ENCODE assay signal across 1 cellular context in the genomic region with DNA sequence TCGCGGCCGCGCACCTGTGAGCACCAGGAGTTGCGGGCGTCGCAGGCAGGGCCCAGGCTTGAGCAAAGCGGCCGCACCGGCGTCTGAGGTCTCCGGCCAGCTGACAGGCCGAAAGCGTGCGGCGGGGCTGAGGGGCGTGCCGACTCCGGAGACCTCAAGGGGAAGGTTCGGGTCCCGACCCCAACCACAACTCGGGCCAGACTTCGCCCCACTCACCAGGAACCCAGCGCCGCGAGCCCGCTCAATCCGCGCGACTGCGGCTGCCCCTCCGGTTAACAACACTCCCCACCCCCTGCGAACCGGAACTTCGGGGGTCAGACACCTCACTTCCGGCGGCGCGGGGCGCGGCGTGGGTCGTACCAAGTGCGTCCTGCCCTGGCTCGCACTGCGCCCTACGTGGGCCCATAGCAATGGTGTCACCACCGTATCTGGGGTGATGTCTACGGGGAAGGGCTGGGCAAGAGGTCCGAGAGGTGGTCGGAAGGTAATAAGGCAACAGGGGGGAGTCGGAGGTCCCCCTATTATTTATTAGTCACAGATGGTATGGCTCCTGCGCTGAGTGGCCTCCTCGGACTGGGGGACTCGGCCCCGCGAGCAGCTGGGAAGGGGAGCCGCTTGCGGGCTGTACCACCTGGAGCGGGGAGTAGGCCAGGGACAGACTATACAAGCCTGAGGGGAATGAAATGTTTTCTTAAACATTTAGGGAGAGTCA.
A peak's percentile ranks its signal among the peaks of the same experiment; 100 is the strongest.
TF ChIP-seq lines count a peak whose summit lies in the region.

A gene (minus strand): TSS at position 280 of the 712 bp plus-strand sequence. CDS start 918 bp downstream, outside the sequence.

TF ChIP-seq in K562, 482 proteins besides CTCF, POLR2A, EP300 and RAD21 (continued from another document and continues in another):
- TF ChIP-seq, protein P1, sequence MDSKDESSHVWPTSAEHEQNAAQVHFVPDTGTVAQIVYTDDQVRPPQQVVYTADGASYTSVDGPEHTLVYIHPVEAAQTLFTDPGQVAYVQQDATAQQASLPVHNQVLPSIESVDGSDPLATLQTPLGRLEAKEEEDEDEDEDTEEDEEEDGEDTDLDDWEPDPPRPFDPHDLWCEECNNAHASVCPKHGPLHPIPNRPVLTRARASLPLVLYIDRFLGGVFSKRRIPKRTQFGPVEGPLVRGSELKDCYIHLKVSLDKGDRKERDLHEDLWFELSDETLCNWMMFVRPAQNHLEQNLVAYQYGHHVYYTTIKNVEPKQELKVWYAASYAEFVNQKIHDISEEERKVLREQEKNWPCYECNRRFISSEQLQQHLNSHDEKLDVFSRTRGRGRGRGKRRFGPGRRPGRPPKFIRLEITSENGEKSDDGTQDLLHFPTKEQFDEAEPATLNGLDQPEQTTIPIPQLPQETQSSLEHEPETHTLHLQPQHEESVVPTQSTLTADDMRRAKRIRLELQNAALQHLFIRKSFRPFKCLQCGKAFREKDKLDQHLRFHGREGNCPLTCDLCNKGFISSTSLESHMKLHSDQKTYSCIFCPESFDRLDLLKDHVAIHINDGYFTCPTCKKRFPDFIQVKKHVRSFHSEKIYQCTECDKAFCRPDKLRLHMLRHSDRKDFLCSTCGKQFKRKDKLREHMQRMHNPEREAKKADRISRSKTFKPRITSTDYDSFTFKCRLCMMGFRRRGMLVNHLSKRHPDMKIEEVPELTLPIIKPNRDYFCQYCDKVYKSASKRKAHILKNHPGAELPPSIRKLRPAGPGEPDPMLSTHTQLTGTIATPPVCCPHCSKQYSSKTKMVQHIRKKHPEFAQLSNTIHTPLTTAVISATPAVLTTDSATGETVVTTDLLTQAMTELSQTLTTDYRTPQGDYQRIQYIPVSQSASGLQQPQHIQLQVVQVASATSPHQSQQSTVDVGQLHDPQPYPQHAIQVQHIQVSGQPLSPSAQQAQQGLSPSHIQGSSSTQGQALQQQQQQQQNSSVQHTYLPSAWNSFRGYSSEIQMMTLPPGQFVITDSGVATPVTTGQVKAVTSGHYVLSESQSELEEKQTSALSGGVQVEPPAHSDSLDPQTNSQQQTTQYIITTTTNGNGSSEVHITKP (IDR thresholded peaks at IDR 0.05; ENCODE audit: partially characterized antibody) = peak; percentile 100
- peak; percentile 46 for TF ChIP-seq NEUROD1 (IDR thresholded peaks at IDR 0.05; ENCODE audit: borderline replicate concordance, low read depth, low read length, partially characterized antibody)
- TF ChIP-seq, protein P2, sequence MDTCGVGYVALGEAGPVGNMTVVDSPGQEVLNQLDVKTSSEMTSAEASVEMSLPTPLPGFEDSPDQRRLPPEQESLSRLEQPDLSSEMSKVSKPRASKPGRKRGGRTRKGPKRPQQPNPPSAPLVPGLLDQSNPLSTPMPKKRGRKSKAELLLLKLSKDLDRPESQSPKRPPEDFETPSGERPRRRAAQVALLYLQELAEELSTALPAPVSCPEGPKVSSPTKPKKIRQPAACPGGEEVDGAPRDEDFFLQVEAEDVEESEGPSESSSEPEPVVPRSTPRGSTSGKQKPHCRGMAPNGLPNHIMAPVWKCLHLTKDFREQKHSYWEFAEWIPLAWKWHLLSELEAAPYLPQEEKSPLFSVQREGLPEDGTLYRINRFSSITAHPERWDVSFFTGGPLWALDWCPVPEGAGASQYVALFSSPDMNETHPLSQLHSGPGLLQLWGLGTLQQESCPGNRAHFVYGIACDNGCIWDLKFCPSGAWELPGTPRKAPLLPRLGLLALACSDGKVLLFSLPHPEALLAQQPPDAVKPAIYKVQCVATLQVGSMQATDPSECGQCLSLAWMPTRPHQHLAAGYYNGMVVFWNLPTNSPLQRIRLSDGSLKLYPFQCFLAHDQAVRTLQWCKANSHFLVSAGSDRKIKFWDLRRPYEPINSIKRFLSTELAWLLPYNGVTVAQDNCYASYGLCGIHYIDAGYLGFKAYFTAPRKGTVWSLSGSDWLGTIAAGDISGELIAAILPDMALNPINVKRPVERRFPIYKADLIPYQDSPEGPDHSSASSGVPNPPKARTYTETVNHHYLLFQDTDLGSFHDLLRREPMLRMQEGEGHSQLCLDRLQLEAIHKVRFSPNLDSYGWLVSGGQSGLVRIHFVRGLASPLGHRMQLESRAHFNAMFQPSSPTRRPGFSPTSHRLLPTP (IDR thresholded peaks at IDR 0.05; ENCODE audit: borderline replicate concordance, extremely low read depth, insufficient read length) = no peak
- TF ChIP-seq RCOR1 (IDR thresholded peaks at IDR 0.05; ENCODE audit: borderline replicate concordance in 1 of 2, low read depth in 2 of 2, low read length in 2 of 2) = no peak; a peak in 1 of 4 replicates
- peak; percentile 94 for TF ChIP-seq JUND (IDR thresholded peaks at IDR 0.05; ENCODE audit: borderline replicate concordance, low read depth, low read length)
- TF ChIP-seq JUND (tag; IDR thresholded peaks at IDR 0.05; ENCODE audit: borderline replicate concordance, low read depth, low read length) = peak; percentile 45; the same call in 1 of the 3 replicates
- TF ChIP-seq ZNF23 (CRISPR knock-in tag; IDR thresholded peaks at IDR 0.05) = no peak
- peak; percentile 92 for TF ChIP-seq POLR2H (tag; IDR thresholded peaks at IDR 0.05; ENCODE audit: low read depth)
- TF ChIP-seq ATF7 (IDR thresholded peaks at IDR 0.05) = peak; percentile 100
- peak; percentile 79 for TF ChIP-seq SAP30 (IDR thresholded peaks at IDR 0.05; ENCODE audit: borderline replicate concordance, insufficient read depth, low read depth, low read length, poor library complexity, severe bottlenecking)
- TF ChIP-seq MTA1 (IDR thresholded peaks at IDR 0.05; ENCODE audit: borderline replicate concordance) = peak; percentile 61; the same call in 1 of the 2 replicates
- TF ChIP-seq MBD2 (IDR thresholded peaks at IDR 0.05; ENCODE audit: borderline replicate concordance, low read depth) = peak; percentile 93
- peak; percentile 74 for TF ChIP-seq KDM5B (IDR thresholded peaks at IDR 0.05; ENCODE audit: insufficient replicate concordance, low read depth, low read length)
- no peak for TF ChIP-seq ZNF239 (CRISPR knock-in tag; IDR thresholded peaks at IDR 0.05)
- peak; percentile 70 for TF ChIP-seq CTBP1 (IDR thresholded peaks at IDR 0.05; ENCODE audit: borderline replicate concordance)
- TF ChIP-seq, protein P3, sequence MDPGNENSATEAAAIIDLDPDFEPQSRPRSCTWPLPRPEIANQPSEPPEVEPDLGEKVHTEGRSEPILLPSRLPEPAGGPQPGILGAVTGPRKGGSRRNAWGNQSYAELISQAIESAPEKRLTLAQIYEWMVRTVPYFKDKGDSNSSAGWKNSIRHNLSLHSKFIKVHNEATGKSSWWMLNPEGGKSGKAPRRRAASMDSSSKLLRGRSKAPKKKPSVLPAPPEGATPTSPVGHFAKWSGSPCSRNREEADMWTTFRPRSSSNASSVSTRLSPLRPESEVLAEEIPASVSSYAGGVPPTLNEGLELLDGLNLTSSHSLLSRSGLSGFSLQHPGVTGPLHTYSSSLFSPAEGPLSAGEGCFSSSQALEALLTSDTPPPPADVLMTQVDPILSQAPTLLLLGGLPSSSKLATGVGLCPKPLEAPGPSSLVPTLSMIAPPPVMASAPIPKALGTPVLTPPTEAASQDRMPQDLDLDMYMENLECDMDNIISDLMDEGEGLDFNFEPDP (CRISPR knock-in tag; IDR thresholded peaks at IDR 0.05) = 0 out of 2 replicates have a peak, but pooled peaks have one; percentile 56
- TF ChIP-seq, protein P4, sequence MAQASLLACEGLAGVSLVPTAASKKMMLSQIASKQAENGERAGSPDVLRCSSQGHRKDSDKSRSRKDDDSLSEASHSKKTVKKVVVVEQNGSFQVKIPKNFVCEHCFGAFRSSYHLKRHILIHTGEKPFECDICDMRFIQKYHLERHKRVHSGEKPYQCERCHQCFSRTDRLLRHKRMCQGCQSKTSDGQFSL (CRISPR knock-in tag; IDR thresholded peaks at IDR 0.05) = peak; percentile 78
- TF ChIP-seq, protein P4 (tag; IDR thresholded peaks at IDR 0.05) = no peak
- peak; percentile 51; the same call in 1 of the 2 replicates for TF ChIP-seq CC2D1A (IDR thresholded peaks at IDR 0.05)
- peak; percentile 48 for TF ChIP-seq SMAD4 (CRISPR knock-in tag; conservative IDR thresholded peaks at IDR 0.05)
- peak; percentile 43; the same call in 1 of the 2 replicates for TF ChIP-seq NCOR1 (IDR thresholded peaks at IDR 0.05)
- TF ChIP-seq ZNF780A (CRISPR knock-in tag; IDR thresholded peaks at IDR 0.05) = peak; percentile 75; the same call in 1 of the 2 replicates
- TF ChIP-seq, protein P5, sequence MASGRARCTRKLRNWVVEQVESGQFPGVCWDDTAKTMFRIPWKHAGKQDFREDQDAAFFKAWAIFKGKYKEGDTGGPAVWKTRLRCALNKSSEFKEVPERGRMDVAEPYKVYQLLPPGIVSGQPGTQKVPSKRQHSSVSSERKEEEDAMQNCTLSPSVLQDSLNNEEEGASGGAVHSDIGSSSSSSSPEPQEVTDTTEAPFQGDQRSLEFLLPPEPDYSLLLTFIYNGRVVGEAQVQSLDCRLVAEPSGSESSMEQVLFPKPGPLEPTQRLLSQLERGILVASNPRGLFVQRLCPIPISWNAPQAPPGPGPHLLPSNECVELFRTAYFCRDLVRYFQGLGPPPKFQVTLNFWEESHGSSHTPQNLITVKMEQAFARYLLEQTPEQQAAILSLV (tag; IDR thresholded peaks at IDR 0.05) = no peak
- no peak for TF ChIP-seq ZNF316 (IDR thresholded peaks at IDR 0.05)
- no peak for TF ChIP-seq ZNF217 (CRISPR knock-in tag; IDR thresholded peaks at IDR 0.05)
- TF ChIP-seq, protein P6, sequence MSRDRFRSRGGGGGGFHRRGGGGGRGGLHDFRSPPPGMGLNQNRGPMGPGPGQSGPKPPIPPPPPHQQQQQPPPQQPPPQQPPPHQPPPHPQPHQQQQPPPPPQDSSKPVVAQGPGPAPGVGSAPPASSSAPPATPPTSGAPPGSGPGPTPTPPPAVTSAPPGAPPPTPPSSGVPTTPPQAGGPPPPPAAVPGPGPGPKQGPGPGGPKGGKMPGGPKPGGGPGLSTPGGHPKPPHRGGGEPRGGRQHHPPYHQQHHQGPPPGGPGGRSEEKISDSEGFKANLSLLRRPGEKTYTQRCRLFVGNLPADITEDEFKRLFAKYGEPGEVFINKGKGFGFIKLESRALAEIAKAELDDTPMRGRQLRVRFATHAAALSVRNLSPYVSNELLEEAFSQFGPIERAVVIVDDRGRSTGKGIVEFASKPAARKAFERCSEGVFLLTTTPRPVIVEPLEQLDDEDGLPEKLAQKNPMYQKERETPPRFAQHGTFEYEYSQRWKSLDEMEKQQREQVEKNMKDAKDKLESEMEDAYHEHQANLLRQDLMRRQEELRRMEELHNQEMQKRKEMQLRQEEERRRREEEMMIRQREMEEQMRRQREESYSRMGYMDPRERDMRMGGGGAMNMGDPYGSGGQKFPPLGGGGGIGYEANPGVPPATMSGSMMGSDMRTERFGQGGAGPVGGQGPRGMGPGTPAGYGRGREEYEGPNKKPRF (IDR thresholded peaks at IDR 0.05; ENCODE audit: low read depth, low read length) = no peak
- no peak for TF ChIP-seq MEF2A (IDR thresholded peaks at IDR 0.05; ENCODE audit: control insufficient read depth, low read depth, low read length)
- TF ChIP-seq, protein P7, sequence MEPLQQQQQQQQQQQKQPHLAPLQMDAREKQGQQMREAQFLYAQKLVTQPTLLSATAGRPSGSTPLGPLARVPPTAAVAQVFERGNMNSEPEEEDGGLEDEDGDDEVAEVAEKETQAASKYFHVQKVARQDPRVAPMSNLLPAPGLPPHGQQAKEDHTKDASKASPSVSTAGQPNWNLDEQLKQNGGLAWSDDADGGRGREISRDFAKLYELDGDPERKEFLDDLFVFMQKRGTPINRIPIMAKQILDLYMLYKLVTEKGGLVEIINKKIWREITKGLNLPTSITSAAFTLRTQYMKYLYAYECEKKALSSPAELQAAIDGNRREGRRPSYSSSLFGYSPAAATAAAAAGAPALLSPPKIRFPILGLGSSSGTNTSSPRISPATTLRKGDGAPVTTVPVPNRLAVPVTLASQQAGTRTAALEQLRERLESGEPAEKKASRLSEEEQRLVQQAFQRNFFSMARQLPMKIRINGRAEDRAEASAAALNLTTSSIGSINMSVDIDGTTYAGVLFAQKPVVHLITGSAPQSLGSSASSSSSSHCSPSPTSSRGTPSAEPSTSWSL (CRISPR knock-in tag; IDR thresholded peaks at IDR 0.05; ENCODE audit: borderline replicate concordance) = no peak
- TF ChIP-seq, protein P8, sequence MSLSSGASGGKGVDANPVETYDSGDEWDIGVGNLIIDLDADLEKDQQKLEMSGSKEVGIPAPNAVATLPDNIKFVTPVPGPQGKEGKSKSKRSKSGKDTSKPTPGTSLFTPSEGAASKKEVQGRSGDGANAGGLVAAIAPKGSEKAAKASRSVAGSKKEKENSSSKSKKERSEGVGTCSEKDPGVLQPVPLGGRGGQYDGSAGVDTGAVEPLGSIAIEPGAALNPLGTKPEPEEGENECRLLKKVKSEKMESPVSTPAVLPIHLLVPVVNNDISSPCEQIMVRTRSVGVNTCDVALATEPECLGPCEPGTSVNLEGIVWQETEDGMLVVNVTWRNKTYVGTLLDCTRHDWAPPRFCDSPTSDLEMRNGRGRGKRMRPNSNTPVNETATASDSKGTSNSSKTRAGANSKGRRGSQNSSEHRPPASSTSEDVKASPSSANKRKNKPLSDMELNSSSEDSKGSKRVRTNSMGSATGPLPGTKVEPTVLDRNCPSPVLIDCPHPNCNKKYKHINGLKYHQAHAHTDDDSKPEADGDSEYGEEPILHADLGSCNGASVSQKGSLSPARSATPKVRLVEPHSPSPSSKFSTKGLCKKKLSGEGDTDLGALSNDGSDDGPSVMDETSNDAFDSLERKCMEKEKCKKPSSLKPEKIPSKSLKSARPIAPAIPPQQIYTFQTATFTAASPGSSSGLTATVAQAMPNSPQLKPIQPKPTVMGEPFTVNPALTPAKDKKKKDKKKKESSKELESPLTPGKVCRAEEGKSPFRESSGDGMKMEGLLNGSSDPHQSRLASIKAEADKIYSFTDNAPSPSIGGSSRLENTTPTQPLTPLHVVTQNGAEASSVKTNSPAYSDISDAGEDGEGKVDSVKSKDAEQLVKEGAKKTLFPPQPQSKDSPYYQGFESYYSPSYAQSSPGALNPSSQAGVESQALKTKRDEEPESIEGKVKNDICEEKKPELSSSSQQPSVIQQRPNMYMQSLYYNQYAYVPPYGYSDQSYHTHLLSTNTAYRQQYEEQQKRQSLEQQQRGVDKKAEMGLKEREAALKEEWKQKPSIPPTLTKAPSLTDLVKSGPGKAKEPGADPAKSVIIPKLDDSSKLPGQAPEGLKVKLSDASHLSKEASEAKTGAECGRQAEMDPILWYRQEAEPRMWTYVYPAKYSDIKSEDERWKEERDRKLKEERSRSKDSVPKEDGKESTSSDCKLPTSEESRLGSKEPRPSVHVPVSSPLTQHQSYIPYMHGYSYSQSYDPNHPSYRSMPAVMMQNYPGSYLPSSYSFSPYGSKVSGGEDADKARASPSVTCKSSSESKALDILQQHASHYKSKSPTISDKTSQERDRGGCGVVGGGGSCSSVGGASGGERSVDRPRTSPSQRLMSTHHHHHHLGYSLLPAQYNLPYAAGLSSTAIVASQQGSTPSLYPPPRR (CRISPR knock-in tag; IDR thresholded peaks at IDR 0.05; ENCODE audit: borderline replicate concordance) = peak; percentile 87; the same call in 1 of the 2 replicates
- TF ChIP-seq OTX1 (CRISPR knock-in tag; IDR thresholded peaks at IDR 0.05) = peak; percentile 43; the same call in 1 of the 2 replicates
- TF ChIP-seq HSF4 (CRISPR knock-in tag; IDR thresholded peaks at IDR 0.05; ENCODE audit: borderline replicate concordance) = no peak
- peak; percentile 96 for TF ChIP-seq PHF8 (IDR thresholded peaks at IDR 0.05; ENCODE audit: borderline replicate concordance, low read length)
